In genomic region chr3:165954171-165954570, GRCh38 we compare ENCODE assay signal across 26 cellular contexts.
"Had no signal": no experiment of that assay in that cellular context is flagged by ENCODE, and none has a peak within 500 bp of the region (broad histone marks: within the 10 kb centered on the region; RNA-seq: fewer than 3 reads in every experiment).

No MANE protein-coding gene starts in this region.

- H3K4me3 ChIP-seq: stomach, suprapubic skin, testis, thoracic aorta, thyroid gland, tibial artery, tibial nerve, transverse colon, upper lobe of left lung, upper lobe of right lung, uterus, vagina had no signal

- ATAC-seq: stimulated activated effector memory CD8-positive, alpha-beta T cell treated with anti-CD3 and anti-CD28 coated beads, Interleukin-12 subunit alpha, Interleukin-12 subunit beta, amount 100 ng/mL, for 72 hours; stimulated activated memory B cell treated with anti-CD40 and anti-IgM and Interleukin-4, amounts not matched to agents 10 μg/mL and 1 μg/mL and 100 μg/mL, for 72 hours; stimulated activated naive B cell treated with anti-CD40 and anti-IgM and Interleukin-4, amounts not matched to agents 10 μg/mL and 1 μg/mL and 100 μg/mL, for 72 hours; stimulated activated naive CD8-positive, alpha-beta T cell treated with anti-CD3 and anti-CD28 coated beads, Interleukin-15, amount 100 ng/mL, for 72 hours; stimulated activated naive CD8-positive, alpha-beta T cell treated with anti-CD3 and anti-CD28 coated beads, Interleukin-15, Interleukin-2, amounts not matched to agents 100 U/mL and 50 U/mL, for 24 hours; upper lobe of right lung had no signal

- DNase-seq: stimulated activated CD4-positive, alpha-beta T cell treated with anti-CD3 and anti-CD28 coated beads, Interleukin-2, amount 100 ng/mL, for 48 hours; stimulated activated CD4-positive, alpha-beta T cell treated with anti-CD3 and anti-CD28 coated beads, Interleukin-4, amount 100 ng/mL, for 1 hour; stimulated activated CD4-positive, alpha-beta T cell treated with anti-CD3 and anti-CD28 coated beads, Interleukin-4, amount 100 ng/mL, for 24 hours; stimulated activated CD4-positive, alpha-beta T cell treated with anti-CD3 and anti-CD28 coated beads, Interleukin-4, amount 100 ng/mL, for 4 hours; stimulated activated CD8-positive, alpha-beta memory T cell treated with anti-CD3 and anti-CD28 coated beads, Interleukin-4, amount 100 ng/mL, for 48 hours; stimulated activated naive B cell treated with anti-CD40 and anti-IgM and Interleukin-4, amounts not matched to agents 10 μg/mL and 1 μg/mL and 100 μg/mL, for 72 hours; stimulated activated naive CD4-positive, alpha-beta T cell; stimulated activated naive CD8-positive, alpha-beta T cell treated with anti-CD3 and anti-CD28 coated beads, Interleukin-15, amount 100 ng/mL, for 72 hours; stimulated activated naive CD8-positive, alpha-beta T cell treated with anti-CD3 and anti-CD28 coated beads, Interleukin-15, Interleukin-2, amounts not matched to agents 100 U/mL and 50 U/mL, for 24 hours; stomach; substantia nigra; testis; thyroid gland; tibial artery; transverse colon; trophoblast cell; upper lobe of left lung; upper lobe of right lung; uterus had no signal

- FAIRE-seq: urothelium cell line had no signal

- H3K36me3 ChIP-seq: stomach, suprapubic skin, thoracic aorta, thyroid gland, tibial artery, tibial nerve, transverse colon, upper lobe of left lung, upper lobe of right lung, uterus, vagina had no signal

- H3K9me3 ChIP-seq: stomach, suprapubic skin, testis, thoracic aorta, thyroid gland, tibial artery, tibial nerve, transverse colon, upper lobe of left lung, upper lobe of right lung, uterus, vagina had no signal

- H3K27ac ChIP-seq: stomach, suprapubic skin, testis, thoracic aorta, thyroid gland, tibial artery, tibial nerve, transverse colon, upper lobe of left lung, upper lobe of right lung, uterus, vagina had no signal

- H3K27me3 ChIP-seq: stomach, suprapubic skin, testis, thyroid gland, tibial artery, tibial nerve, transverse colon, upper lobe of left lung, upper lobe of right lung, uterus, vagina had no signal

- H3K4me1 ChIP-seq: stomach, suprapubic skin, testis, thyroid gland, tibial artery, tibial nerve, transverse colon, upper lobe of left lung, upper lobe of right lung, uterus, vagina had no signal
